Comparison of ENCODE assay signal across 20 cellular contexts in the genomic region with DNA sequence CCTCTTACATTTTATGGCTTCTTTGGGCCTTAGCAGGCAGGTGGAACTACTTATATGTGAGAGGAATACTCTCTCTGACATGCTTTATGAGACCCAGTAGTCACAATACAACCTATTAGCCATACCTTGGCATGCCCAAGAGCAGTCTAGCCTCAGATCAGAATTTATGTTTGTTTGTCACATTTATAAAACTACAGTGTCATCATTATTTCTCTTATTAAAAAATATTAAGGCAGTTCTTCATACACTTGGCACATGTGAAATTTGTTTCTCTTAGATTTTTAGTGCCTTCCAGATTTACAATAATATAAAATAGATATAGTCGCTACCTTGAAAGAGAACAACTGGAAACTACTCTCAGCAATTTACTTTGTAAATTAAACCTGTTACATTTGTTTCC.
DNase-seq lines count a peak whose midpoint lies in the region; ATAC-seq, FAIRE-seq and TF ChIP-seq lines count a peak whose summit lies in the region.
"Had no signal": no experiment of that assay in that cellular context is flagged by ENCODE, and none has a peak within 500 bp of the region (broad histone marks: within the 10 kb centered on the region; RNA-seq: fewer than 3 reads in every experiment).

No MANE protein-coding gene starts in this region.

- POLR2A ChIA-PET in A549 (lab: Yijun Ruan, JAX) (no interaction called here), IMR-90 (lab: Charles Lee; ENCODE audit: unreplicated experiment) (no interaction called here), K562 (lab: Yijun Ruan, JAX) (no interaction called here)

- in situ Hi-C loops in IMR-90 (cut with MboI; ENCODE audit: low sequenced_read_pairs) (no loop called here), K562 (cut with MboI) (no loop called here)

- CTCF ChIA-PET in A549 (lab: Yijun Ruan, JAX) = no interaction called here
- CTCF ChIA-PET in IMR-90 (lab: Yijun Ruan, JAX) = no interaction called here
- CTCF ChIA-PET in K562 (lab: Yijun Ruan, JAX; ENCODE audit: low intra/inter-chr PET ratio) = no interaction called here

- H3K56ac ChIP-seq in IMR-90 (ENCODE audit: extremely low read depth, insufficient read depth, low read length) = no peak overlapping the region

- 29% methylated on average over 1 of the region's 1 CpG for WGBS in A549 (ENCODE audit: missing lambda C conversion rate)
- no CpG with 5 or more reads among the region's 1 CpG for WGBS in IMR-90 (ENCODE audit: extremely low coverage in 2 of 2, insufficient read length in 1 of 2), 2 experiments
- 44% methylated on average over 1 of the region's 1 CpG for WGBS in K562 (ENCODE audit: insufficient coverage, low coverage, missing lambda C conversion rate)

- no peak overlapping the region for H4K5ac ChIP-seq in IMR-90 (ENCODE audit: low read depth, low read length)

- peak overlapping the region; percentile 50; the same call in 1 of the 2 replicates for H3K18ac ChIP-seq in IMR-90 (ENCODE audit: low read depth, low read length)

- no peak overlapping the region for H2BK120ac ChIP-seq in IMR-90 (ENCODE audit: low read depth, low read length)

- H3K4ac ChIP-seq in IMR-90 (ENCODE audit: low read depth, low read length) = no peak overlapping the region

- intact Hi-C loops in IMR-90 (cut with micrococcal nuclease) (no loop called here), K562 (cut with micrococcal nuclease) (no loop called here), Right ventricle myocardium inferior (cut with DNase I) (no loop called here)

- TF ChIP-seq POLR2A in A549 (IDR thresholded peaks at IDR 0.05; ENCODE audit: low read length) (no peak), IMR-90 (IDR thresholded peaks at IDR 0.05; ENCODE audit: low read depth, low read length) (no peak), K562 (conservative IDR thresholded peaks at IDR 0.05) (no peak)

- H3K27ac ChIP-seq in A549 = no peak overlapping the region
- no peak overlapping the region for H3K27ac ChIP-seq in IMR-90 (ENCODE audit: insufficient read depth, low read length)
- no peak overlapping the region for H3K27ac ChIP-seq in K562 (ENCODE audit: extremely low read depth, low read depth, low read length)
- H3K27ac ChIP-seq: BLaER1 treated with 17β-estradiol and CSF1 and Interleukin-3, amounts not matched to agents 10 nM and 100 nM; C4-2B had no signal

- H4K20me1 ChIP-seq in IMR-90 (ENCODE audit: insufficient read depth, low read length) = no peaks in the 10 kb centered on the region
- H4K20me1 ChIP-seq in K562 (replicated peaks; ENCODE audit: control insufficient read depth, insufficient read depth, low read length) = no peaks in the 10 kb centered on the region
- H4K20me1 ChIP-seq: BLaER1 treated with 17β-estradiol and CSF1 and Interleukin-3, amounts not matched to agents 10 nM and 100 nM had no signal

- H3K4me3 ChIP-seq in A549 (no peak overlapping the region), IMR-90 (ENCODE audit: insufficient read depth, low read depth, low read length) (no peak overlapping the region), K562 (no peak overlapping the region)
- H3K4me3 ChIP-seq: BLaER1 treated with 17β-estradiol and CSF1 and Interleukin-3, amounts not matched to agents 10 nM and 100 nM had no signal

- no peaks in the 10 kb centered on the region for H3K4me1 ChIP-seq in A549
- peaks cover 4% of the 10 kb centered on the region for H3K4me1 ChIP-seq in IMR-90 (ENCODE audit: control insufficient read depth, insufficient read depth, low read length)
- H3K4me1 ChIP-seq in K562 (replicated peaks in 1 of 2; ENCODE audit: control insufficient read depth in 2 of 2, insufficient read depth in 2 of 2, low read length in 2 of 2) = no peaks in the 10 kb centered on the region
- H3K4me1 ChIP-seq: Caco-2 had no signal

- H3K4me2 ChIP-seq in A549 (no peak overlapping the region), IMR-90 (ENCODE audit: low read depth, low read length) (no peak overlapping the region), K562 (ENCODE audit: insufficient read depth, low read length) (no peak overlapping the region)
- H3K4me2 ChIP-seq: BLaER1 treated with 17β-estradiol and CSF1 and Interleukin-3, amounts not matched to agents 10 nM and 100 nM had no signal

- dilution Hi-C loops in IMR-90 (cut with HindIII; ENCODE audit: low sequenced_read_pairs, unreplicated experiment) = no loop called here

- no peak overlapping the region for H2AK5ac ChIP-seq in IMR-90 (ENCODE audit: low read depth, low read length)

- no peak overlapping the region for H4K91ac ChIP-seq in IMR-90 (ENCODE audit: insufficient read depth, low read depth, low read length)

- no peaks in the 10 kb centered on the region for H3K36me3 Mint-ChIP-seq in activated naive CD8-positive, alpha-beta T cell treated with anti-CD3 and anti-CD28 coated beads for 36 hours
- H3K36me3 Mint-ChIP-seq: CD8-positive, alpha-beta T cell had no signal

- TF ChIP-seq EP300 in A549 (IDR thresholded peaks at IDR 0.05) (no peak), K562 (IDR thresholded peaks at IDR 0.05; ENCODE audit: low read length) (no peak)

- H3K9me3 ChIP-seq in A549 (no peaks in the 10 kb centered on the region), IMR-90 (ENCODE audit: control insufficient read depth, insufficient read depth, low read length) (no peaks in the 10 kb centered on the region), K562 (replicated peaks; ENCODE audit: control insufficient read depth, insufficient read depth, low read depth, low read length) (no peaks in the 10 kb centered on the region)
- H3K9me3 ChIP-seq: Caco-2 had no signal

- H3K79me2 ChIP-seq in K562 (ENCODE audit: control insufficient read depth, insufficient read depth, low read length) = no peaks in the 10 kb centered on the region

- no peaks in the 10 kb centered on the region for H3K79me1 ChIP-seq in IMR-90 (ENCODE audit: low read depth in 1 of 2, low read length in 2 of 2)

- H3K4me3 Mint-ChIP-seq in activated naive CD8-positive, alpha-beta T cell treated with anti-CD3 and anti-CD28 coated beads for 36 hours = no peak overlapping the region
- H3K4me3 Mint-ChIP-seq: B cell; CD4-positive, alpha-beta T cell; CD8-positive, alpha-beta T cell had no signal

- H3K9ac ChIP-seq in IMR-90 (ENCODE audit: low read depth, low read length) (no peak overlapping the region), K562 (ENCODE audit: insufficient read depth in 1 of 2, low read depth in 2 of 2, low read length in 2 of 2) (no peak overlapping the region)
- H3K9ac ChIP-seq: BLaER1 treated with 17β-estradiol and CSF1 and Interleukin-3, amounts not matched to agents 10 nM and 100 nM had no signal

- TF ChIP-seq CTCF in A549 (IDR thresholded peaks at IDR 0.05) (no peak), IMR-90 (conservative IDR thresholded peaks at IDR 0.05; ENCODE audit: low read depth, low read length) (no peak), K562 (IDR thresholded peaks at IDR 0.05 in 2 of 3, conservative IDR thresholded peaks at IDR 0.05 in 1 of 3; ENCODE audit: insufficient read depth in 2 of 3, low read depth in 1 of 3, low read length in 3 of 3) (no peak)

- H2BK5ac ChIP-seq in IMR-90 (ENCODE audit: low read depth, low read length, poor library complexity, severe bottlenecking) = no peak overlapping the region

- no peaks in the 10 kb centered on the region for H3K4me1 Mint-ChIP-seq in activated naive CD8-positive, alpha-beta T cell treated with anti-CD3 and anti-CD28 coated beads for 36 hours

- TF ChIP-seq RAD21 in A549 (conservative IDR thresholded peaks at IDR 0.05 in 1 of 2, IDR thresholded peaks at IDR 0.05 in 1 of 2) (no peak), IMR-90 (IDR thresholded peaks at IDR 0.05; ENCODE audit: low read length) (no peak), K562 (CRISPR knock-in tag; conservative IDR thresholded peaks at IDR 0.05 in 1 of 2, IDR thresholded peaks at IDR 0.05 in 1 of 2) (no peak)

- peak overlapping the region; percentile 57; the same call in 1 of the 2 replicates for H2BK20ac ChIP-seq in IMR-90 (ENCODE audit: low read depth, low read length)

- DNase-seq in A549 (ENCODE audit: low read depth in 1 of 2, low spot score in 1 of 2) (no peak), IMR-90 (no peak), K562 (ENCODE audit: extremely low read depth in 1 of 4, low spot score in 3 of 4) (no peak), Right ventricle myocardium inferior (ENCODE audit: missing footprints) (no peak)
- DNase-seq in activated naive CD8-positive, alpha-beta T cell treated with anti-CD3 and anti-CD28 coated beads for 36 hours = no peak
- DNase-seq: 8988T; AML-193; Caco-2; Calu3; CD4-positive, alpha-beta T cell; CD8-positive, alpha-beta T cell; DMS79 treated with DMSO at 0.1 percent for 48 hours; GF-D8 had no signal

- no peak for FAIRE-seq in A549 (lab: Jason Lieb, UNC)
- no peak for FAIRE-seq in K562 (lab: Jason Lieb, UNC)
- FAIRE-seq: A204.1, D721Med, GM12891, GM19239 had no signal

- peaks cover 11% of the 10 kb centered on the region for H3K27me3 Mint-ChIP-seq in activated naive CD8-positive, alpha-beta T cell treated with anti-CD3 and anti-CD28 coated beads for 36 hours

- no peak for ATAC-seq in A549
- ATAC-seq in IMR-90 (ENCODE audit: low read depth) = no peak
- ATAC-seq in K562 = no peak
- no peak for ATAC-seq in Right ventricle myocardium inferior
- ATAC-seq: CD8-positive, alpha-beta T cell had no signal

- no peak overlapping the region for H3K23ac ChIP-seq in IMR-90 (ENCODE audit: low read depth, low read length)

- H4K8ac ChIP-seq in IMR-90 (ENCODE audit: low read depth in 2 of 2, low read length in 2 of 2) = no peak overlapping the region

- H2AFZ ChIP-seq in IMR-90 (replicated peaks; ENCODE audit: low read length, poor library complexity) (no peak overlapping the region), K562 (ENCODE audit: low read depth, low read length) (no peak overlapping the region)

- no peak overlapping the region for H2BK15ac ChIP-seq in IMR-90 (ENCODE audit: low read depth, low read length)

- H3K27ac Mint-ChIP-seq in activated naive CD8-positive, alpha-beta T cell treated with anti-CD3 and anti-CD28 coated beads for 36 hours = no peak overlapping the region
- H3K27ac Mint-ChIP-seq: B cell; CD4-positive, alpha-beta T cell; CD8-positive, alpha-beta T cell had no signal

- peaks cover 4% of the 10 kb centered on the region for H3K9me3 Mint-ChIP-seq in activated naive CD8-positive, alpha-beta T cell treated with anti-CD3 and anti-CD28 coated beads for 36 hours

- no peak overlapping the region for H2AK9ac ChIP-seq in IMR-90 (replicated peaks; ENCODE audit: low read depth, low read length, poor library complexity)

- H3K36me3 ChIP-seq in IMR-90 (ENCODE audit: control insufficient read depth, insufficient read depth, low read length) = no peaks in the 10 kb centered on the region
- H3K36me3 ChIP-seq in K562 (ENCODE audit: control insufficient read depth, insufficient read depth, low read length) = no peaks in the 10 kb centered on the region
- H3K36me3 ChIP-seq: BLaER1 treated with 17β-estradiol and CSF1 and Interleukin-3, amounts not matched to agents 10 nM and 100 nM had no signal

- H3K9me1 ChIP-seq in IMR-90 (ENCODE audit: insufficient read depth, low read length) = no peaks in the 10 kb centered on the region
- H3K9me1 ChIP-seq in K562 (ENCODE audit: control insufficient read depth, insufficient read depth, low read length) = no peaks in the 10 kb centered on the region

- H3K27me3 ChIP-seq in IMR-90 (ENCODE audit: control insufficient read depth, insufficient read depth, low read length) = no peaks in the 10 kb centered on the region
- H3K27me3 ChIP-seq in K562 (ENCODE audit: control insufficient read depth in 2 of 2, insufficient read depth in 2 of 2, low read length in 2 of 2) = no peaks in the 10 kb centered on the region
- H3K27me3 ChIP-seq: BLaER1 treated with 17β-estradiol and CSF1 and Interleukin-3, amounts not matched to agents 10 nM and 100 nM had no signal

- no peak overlapping the region for H3K14ac ChIP-seq in IMR-90 (replicated peaks; ENCODE audit: low read depth, low read length)

- BruUV-seq in IMR-90 (replicated peaks; lab: Mats Ljungman, UMichigan) (no TSS peak), K562 (replicated peaks; lab: Mats Ljungman, UMichigan) (no TSS peak)
